In genomic region chr3:120855665-120856437, GRCh38 we compare ENCODE assay signal across 11 cellular contexts. TPM values are rescaled to one million over a fixed set of nuclear protein-coding genes. Genes with fewer than 3 reads are reported as not detected.
DNase-seq lines count a peak whose midpoint lies in the region; ATAC-seq and TF ChIP-seq lines count a peak whose summit lies in the region.
"Had no signal": no experiment of that assay in that cellular context is flagged by ENCODE, and none has a peak within 500 bp of the region (broad histone marks: within the 10 kb centered on the region; RNA-seq: fewer than 3 reads in every experiment).

No MANE protein-coding gene starts in this region.

- no peaks in the 10 kb centered on the region for H3K9me3 ChIP-seq in Caco-2

- no peak for TF ChIP-seq CTCF in Caco-2 (IDR thresholded peaks at IDR 0.05; ENCODE audit: insufficient read depth in 1 of 2, low read depth in 1 of 2, low read length in 1 of 2, severe bottlenecking in 1 of 2, unreplicated experiment in 1 of 2)

- ATAC-seq in HG02798 (IDR thresholded peaks at IDR 0.05; ENCODE audit: poor library complexity, unreplicated experiment), result no peak
- ATAC-seq: effector memory CD8-positive, alpha-beta T cell; natural killer cell treated with Interleukin-12 subunit alpha and Interleukin-12 subunit beta and Interleukin-15 and Interleukin-18, amount 100 ng/mL, for 72 hours had no signal

- H3K9me3 Mint-ChIP-seq in Caco-2 (ENCODE audit: unreplicated experiment), result no peaks in the 10 kb centered on the region
- H3K9me3 Mint-ChIP-seq: effector memory CD8-positive, alpha-beta T cell; natural killer cell treated with Interleukin-12 subunit alpha and Interleukin-12 subunit beta and Interleukin-15 and Interleukin-18, amount 100 ng/mL, for 72 hours had no signal

- no peaks in the 10 kb centered on the region for H3K36me3 Mint-ChIP-seq in Caco-2 (ENCODE audit: insufficient read depth, unreplicated experiment)
- H3K36me3 Mint-ChIP-seq: natural killer cell treated with Interleukin-12 subunit alpha and Interleukin-12 subunit beta and Interleukin-15 and Interleukin-18, amount 100 ng/mL, for 72 hours had no signal

- H3K27ac Mint-ChIP-seq in Caco-2 (ENCODE audit: unreplicated experiment), result no peak overlapping the region
- H3K27ac Mint-ChIP-seq: effector memory CD8-positive, alpha-beta T cell; natural killer cell treated with Interleukin-12 subunit alpha and Interleukin-12 subunit beta and Interleukin-15 and Interleukin-18, amount 100 ng/mL, for 72 hours had no signal

- peak overlapping the region; percentile 62 for H3K27ac ChIP-seq in angular gyrus (ENCODE audit: low read depth, low read length)

- CTCF ChIA-PET in Caco-2 (lab: Charles Lee), result no interaction called here

- no peak overlapping the region for H3K4me3 ChIP-seq in Caco-2 (ENCODE audit: low read depth, low read length)

- H3K27me3 Mint-ChIP-seq in Caco-2 (ENCODE audit: insufficient read depth, unreplicated experiment), result peaks cover 10% of the 10 kb centered on the region

- no peaks in the 10 kb centered on the region for H3K27me3 ChIP-seq in Caco-2 (replicated peaks; ENCODE audit: control insufficient read depth, insufficient read depth, low read length)

- BruUV-seq in Caco-2 (replicated peaks; lab: Mats Ljungman, UMichigan), result no TSS peak

- DNase-seq in NCI-H2107 treated with DMSO at 0.1 percent for 48 hours (lab: John Stamatoyannopoulos, UW; ENCODE audit: unreplicated experiment) (peak; percentile 50), NCI-H2107 (lab: John Stamatoyannopoulos, UW) (no peak), iPS-NIHi7 (ENCODE audit: extremely low spot score) (peak; percentile 50), ureter (ENCODE audit: low spot score) (peak; percentile 47), NCI-H1092 (lab: John Stamatoyannopoulos, UW) (no peak), Caco-2 (no peak)
- DNase-seq: effector memory CD8-positive, alpha-beta T cell; NCI-H82 had no signal

- H3K4me3 Mint-ChIP-seq in Caco-2 (ENCODE audit: unreplicated experiment), result no peak overlapping the region
- H3K4me3 Mint-ChIP-seq: effector memory CD8-positive, alpha-beta T cell; natural killer cell treated with Interleukin-12 subunit alpha and Interleukin-12 subunit beta and Interleukin-15 and Interleukin-18, amount 100 ng/mL, for 72 hours had no signal

- intact Hi-C loops in Caco-2 (cut with micrococcal nuclease; ENCODE audit: unreplicated experiment), result no loop called here

- no peaks in the 10 kb centered on the region for H3K36me3 ChIP-seq in Caco-2 (ENCODE audit: control insufficient read depth, insufficient read depth, low read length)

- no peaks in the 10 kb centered on the region for H3K4me1 ChIP-seq in Caco-2

- no peaks in the 10 kb centered on the region for H3K4me1 Mint-ChIP-seq in Caco-2 (ENCODE audit: low read depth, unreplicated experiment)

- POLR2A ChIA-PET in Caco-2 (lab: Charles Lee), result no interaction called here

RNA-seq across cellular contexts. Expression of gene STXBP5L, which starts 52.2 kb away (rescaled TPM):
- total RNA-seq in ureter (8.3 TPM), Caco-2 (2022) (not detected in 2 replicates)
- total RNA-seq: natural killer cell treated with Interleukin-12 subunit alpha and Interleukin-12 subunit beta and Interleukin-15 and Interleukin-18, amount 100 ng/mL, for 72 hours had no signal

Comparison
In these comparisons a context has a peak if more than half of its experiments do, and no peak if none do; other contexts are left out.
1. DNase-seq: peak in NCI-H2107 treated with DMSO at 0.1 percent for 48 hours (single experiment), iPS-NIHi7 (single experiment) and ureter (single experiment); none in NCI-H2107 (single experiment), NCI-H1092 (single experiment) and Caco-2 (0 of 2).